In the genomic region with DNA sequence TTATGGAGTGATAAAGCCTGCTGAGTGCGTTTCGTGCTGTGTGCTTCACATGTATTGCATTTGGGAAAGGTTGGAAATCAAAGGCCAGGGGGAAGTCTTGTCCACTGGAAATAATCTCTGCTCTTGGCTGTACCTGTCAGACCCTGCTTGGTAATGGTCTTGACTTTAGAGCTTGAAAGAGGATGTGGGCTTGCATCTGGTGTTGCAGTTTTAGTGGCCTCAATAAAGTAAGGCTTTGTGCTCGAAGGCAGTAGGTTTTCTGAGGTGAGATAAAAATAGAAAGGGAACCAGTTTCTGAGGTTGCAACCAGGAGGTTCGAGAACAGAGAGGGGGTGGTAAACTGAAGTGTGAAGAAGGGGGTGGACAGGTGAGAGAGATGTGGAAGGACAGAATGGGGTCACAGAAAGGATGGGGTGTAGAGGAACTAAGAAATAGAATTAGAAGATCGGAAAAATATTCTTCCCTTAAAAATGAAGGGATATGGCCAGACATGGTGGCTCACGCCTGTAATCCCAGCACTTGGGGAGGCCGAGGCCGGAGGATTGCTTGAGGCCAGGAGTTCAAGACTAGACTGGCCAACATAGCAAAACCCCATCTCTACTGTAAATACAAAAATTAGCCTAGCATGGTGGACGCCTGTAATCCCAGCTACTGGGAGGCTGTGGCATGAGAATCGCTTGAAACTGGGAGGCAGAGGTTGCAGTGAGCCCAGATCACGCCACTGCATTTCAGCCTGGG, we compare ENCODE assay signal across 8 cellular contexts. TPM values are rescaled to one million over a fixed set of nuclear protein-coding genes. Genes with fewer than 3 reads are reported as not detected.
DNase-seq lines count a peak whose midpoint lies in the region; ATAC-seq and TF ChIP-seq lines count a peak whose summit lies in the region.

No MANE protein-coding gene starts in this region.

- ATAC-seq in HG03354 (IDR thresholded peaks at IDR 0.05; ENCODE audit: poor library complexity, severe bottlenecking, unreplicated experiment) (peak; percentile 35), WTC11 (no peak), HG02981 (IDR thresholded peaks at IDR 0.05; ENCODE audit: unreplicated experiment) (no peak)

- H3K27me3 Mint-ChIP-seq in WTC11 (ENCODE audit: low read depth): no peaks in the 10 kb centered on the region

- H3K36me3 ChIP-seq in A673 (ENCODE audit: insufficient read depth, low read length, poor library complexity, severe bottlenecking) (peaks cover 10% of the 10 kb centered on the region), iPS-15b (ENCODE audit: control insufficient read depth, insufficient read depth, low read length) (no peaks in the 10 kb centered on the region)

- BruUV-seq in A673 (replicated peaks; lab: Mats Ljungman, UMichigan): no TSS peak

- POLR2A ChIA-PET in A673 (lab: Charles Lee; ENCODE audit: low non-redundant PET) (no interaction called here), WTC11 (lab: Charles Lee) (no interaction called here)

- peak overlapping the region; percentile 94 for H3K27ac ChIP-seq in A673 (ENCODE audit: low read depth, low read length, poor library complexity, severe bottlenecking)
- H3K27ac ChIP-seq in temporal lobe (ENCODE audit: low read depth, low read length): peak overlapping the region; percentile 89

- peak overlapping the region; percentile 97 for H3K27ac Mint-ChIP-seq in WTC11

- H3K4me3 Mint-ChIP-seq in WTC11: peak overlapping the region; percentile 100

- peak overlapping the region; percentile 82 for H3K9ac ChIP-seq in iPS-15b (ENCODE audit: low read depth, low read length)

- CTCF ChIA-PET in A673 (lab: Charles Lee) (no interaction called here), WTC11 (lab: Charles Lee) (no interaction called here)

- DNase-seq in A673 (ENCODE audit: low spot score) (no peak), WTC11 (ENCODE audit: low spot score) (no peak), COR-L47 (lab: John Stamatoyannopoulos, UW) (no peak)

- H3K9me3 Mint-ChIP-seq in WTC11: peaks cover 4% of the 10 kb centered on the region

- no peak for TF ChIP-seq CTCF in A673 (conservative IDR thresholded peaks at IDR 0.05; ENCODE audit: low read depth, low read length)
- TF ChIP-seq CTCF in WTC11 (IDR thresholded peaks at IDR 0.05): no peak

- no peaks in the 10 kb centered on the region for H3K9me3 ChIP-seq in A673 (ENCODE audit: low read depth, low read length, poor library complexity, severe bottlenecking)
- H3K9me3 ChIP-seq in iPS-15b (ENCODE audit: control insufficient read depth, insufficient read depth, low read length): no peaks in the 10 kb centered on the region

- H3K4me1 Mint-ChIP-seq in WTC11: peaks cover 34% of the 10 kb centered on the region

- H3K4me3 ChIP-seq in A673 (ENCODE audit: low read depth, low read length, poor library complexity, severe bottlenecking) (peak overlapping the region; percentile 89), iPS-15b (ENCODE audit: low read depth, low read length) (peak overlapping the region; percentile 69)

- H3K4me1 ChIP-seq in A673 (ENCODE audit: insufficient read depth, low read length, poor library complexity, severe bottlenecking): peaks cover 21% of the 10 kb centered on the region
- H3K4me1 ChIP-seq in iPS-15b (ENCODE audit: control insufficient read depth, insufficient read depth, low read length): peaks cover 8% of the 10 kb centered on the region

- H3K27me3 ChIP-seq in A673 (replicated peaks; ENCODE audit: insufficient read depth, low read depth, low read length, poor library complexity) (no peaks in the 10 kb centered on the region), iPS-15b (ENCODE audit: control insufficient read depth, insufficient read depth, low read length) (no peaks in the 10 kb centered on the region)

- peak; percentile 47 for TF ChIP-seq POLR2A in GM15510 (IDR thresholded peaks at IDR 0.05; ENCODE audit: borderline replicate concordance, extremely low read depth, insufficient read length)

- peaks cover 13% of the 10 kb centered on the region for H3K36me3 Mint-ChIP-seq in WTC11

- intact Hi-C loops in A673 (cut with micrococcal nuclease; ENCODE audit: unreplicated experiment): no loop called here

TF ChIP-seq in WTC11, 78 proteins besides CTCF, POLR2A, EP300 and RAD21:
- TF ChIP-seq FOXP4 (CRISPR knock-in tag; IDR thresholded peaks at IDR 0.05): no peak
- TF ChIP-seq ZNF121 (CRISPR knock-in tag; IDR thresholded peaks at IDR 0.05): peak; percentile 68; the same call in 1 of the 2 replicates
- no peak for TF ChIP-seq FOXP1 (CRISPR knock-in tag; IDR thresholded peaks at IDR 0.05; ENCODE audit: borderline replicate concordance)
- TF ChIP-seq, protein P1, sequence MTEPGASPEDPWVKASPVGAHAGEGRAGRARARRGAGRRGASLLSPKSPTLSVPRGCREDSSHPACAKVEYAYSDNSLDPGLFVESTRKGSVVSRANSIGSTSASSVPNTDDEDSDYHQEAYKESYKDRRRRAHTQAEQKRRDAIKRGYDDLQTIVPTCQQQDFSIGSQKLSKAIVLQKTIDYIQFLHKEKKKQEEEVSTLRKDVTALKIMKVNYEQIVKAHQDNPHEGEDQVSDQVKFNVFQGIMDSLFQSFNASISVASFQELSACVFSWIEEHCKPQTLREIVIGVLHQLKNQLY (CRISPR knock-in tag; IDR thresholded peaks at IDR 0.05): no peak

RNA-seq across cellular contexts. Expression of gene S100PBP, which starts 1.5 kb away (rescaled TPM):
- total RNA-seq in A673 (2021) (66.1 and 69.3 TPM in 2 replicates), WTC11 (2021) (62.9 to 73.2 TPM (median 70.2 TPM) in 3 replicates), temporal lobe (30.0 TPM)

RNA-seq across cellular contexts. Expression of gene YARS1, which starts 1.8 kb away (rescaled TPM):
- total RNA-seq in A673 (2021) (262 and 299 TPM in 2 replicates), WTC11 (2021) (142 to 197 TPM (median 154 TPM) in 3 replicates), temporal lobe (39.1 TPM)

RNA-seq across cellular contexts. Expression of gene FNDC5, which starts 51.7 kb away (rescaled TPM):
- total RNA-seq in A673 (2021): 1.2 and 1.3 TPM in 2 replicates
- 1.2 to 1.6 TPM (median 1.4 TPM) in 3 replicates for total RNA-seq in WTC11 (2021)
- total RNA-seq in temporal lobe: 15.0 TPM
